8 cellular contexts compared by ENCODE assay signal in genomic region chr22:31631381-31631780, GRCh38. TPM values are rescaled to one million over a fixed set of nuclear protein-coding genes. Genes with fewer than 3 reads are reported as not detected.
DNase-seq lines count a peak whose midpoint lies in the region; ATAC-seq and TF ChIP-seq lines count a peak whose summit lies in the region.

No MANE protein-coding gene starts in this region.

- H3K36me3 ChIP-seq in esophagus squamous epithelium (peaks cover 0 to 7% (median 0%) of the 10 kb centered on the region in 3 donors), prostate gland (no peaks in the 10 kb centered on the region)

- H3K9me3 ChIP-seq in esophagus squamous epithelium (no peaks in the 10 kb centered on the region), prostate gland (no peaks in the 10 kb centered on the region)

- H3K27me3 ChIP-seq in esophagus squamous epithelium, result no peaks in the 10 kb centered on the region
- no peaks in the 10 kb centered on the region for H3K27me3 ChIP-seq in prostate gland (replicated peaks; ENCODE audit: insufficient read depth)

- 76 to 90% methylated on average over 3 to 6 of the region's 9 CpGs for WGBS in esophagus squamous epithelium, 2 donors
- WGBS in prostate gland, result 73% methylated on average over 9 of the region's 9 CpGs

- TF ChIP-seq POLR2A in esophagus squamous epithelium (IDR thresholded peaks at IDR 0.05) (no peak), prostate gland (IDR thresholded peaks at IDR 0.05) (no peak)

- H3K4me3 ChIP-seq in GM08714 (ENCODE audit: low read length) (peak overlapping the region; percentile 73; the same call in 1 of the 2 replicates), esophagus squamous epithelium (peak overlapping the region; percentile 66 to 75 (median 72)), prostate gland (no peak overlapping the region)

- no peak for ATAC-seq in GM21786 (IDR thresholded peaks at IDR 0.05; ENCODE audit: unreplicated experiment)
- no peak for ATAC-seq in left lobe of liver

- DNase-seq in SK-N-DZ (ENCODE audit: low spot score) (peak; percentile 6), esophagus squamous epithelium (lab: John Stamatoyannopoulos, UW) (no peak), prostate gland (ENCODE audit: low spot score) (no peak), left lobe of liver (ENCODE audit: low spot score) (no peak), iPS-NIHi11 (ENCODE audit: low spot score) (no peak)
- no peak for DNase-seq in stimulated activated CD4-positive, alpha-beta T cell treated with anti-CD3 and anti-CD28 coated beads, Interleukin-12 subunit alpha, Interleukin-12 subunit beta, amount 100 ng/mL, for 4 hours

- intact Hi-C loops in esophagus squamous epithelium (cut with DNase I), result no loop called here
- intact Hi-C loops in prostate gland (cut with DNase I), result loop anchor here (2.0 to 10.0 kb wide), 2 partner anchors 71 to 187 kb away; no protein-coding TSS in a partner anchor

- no peak for TF ChIP-seq CTCF in esophagus squamous epithelium (IDR thresholded peaks at IDR 0.05)
- no peak for TF ChIP-seq CTCF in prostate gland (IDR thresholded peaks at IDR 0.05)

- H3K27ac ChIP-seq in esophagus squamous epithelium (peak overlapping the region; percentile 83 to 93 (median 84)), prostate gland (peak overlapping the region; percentile 54 to 73)

- H3K4me1 ChIP-seq in esophagus squamous epithelium (peaks cover 27 to 88% (median 28%) of the 10 kb centered on the region in 3 donors), prostate gland (replicated peaks) (peaks cover 15% of the 10 kb centered on the region)

RNA-seq across cellular contexts. Expression of gene PISD, which starts 30.6 kb away (rescaled TPM):
- 43.9 and 48.2 TPM in 2 replicates for polyA plus RNA-seq in SK-N-DZ (2014; cell fraction: cytosol; rRNA removed)
- polyA plus RNA-seq in SK-N-DZ (2014; cell fraction: nucleus; rRNA removed), result 131 and 134 TPM in 2 replicates
- total RNA-seq in esophagus squamous epithelium, result 10 to 100 TPM; 21.4 to 34.0 (median 30.6) TPM
- 10 to 100 TPM; 35.1 to 91.2 TPM for total RNA-seq in prostate gland
- 16.0 TPM for total RNA-seq in left lobe of liver

Comparison
In these comparisons a context has a peak if more than half of its experiments do, and no peak if none do; other contexts are left out.
1. H3K4me3 ChIP-seq: peak in GM08714 (single experiment) and esophagus squamous epithelium (4 of 4); none in prostate gland (0 of 2).